9 cellular contexts compared by ENCODE assay signal in genomic region chr3:48708481-48708889, GRCh38. TPM values are rescaled to one million over a fixed set of nuclear protein-coding genes. Genes with fewer than 3 reads are reported as not detected.
A peak's percentile ranks its signal among the peaks of the same experiment; 100 is the strongest.
DNase-seq lines count a peak whose midpoint lies in the region; ATAC-seq, FAIRE-seq and TF ChIP-seq lines count a peak whose summit lies in the region.
"Had no signal": no experiment of that assay in that cellular context is flagged by ENCODE, and none has a peak within 500 bp of the region (broad histone marks: within the 10 kb centered on the region; RNA-seq: fewer than 3 reads in every experiment).

No MANE protein-coding gene starts in this region.

- WGBS in mesodermal cell (ENCODE audit: insufficient coverage in 2 of 2), 2 experiments, result 69 to 75% methylated on average over 2 of the region's 2 CpGs

- FAIRE-seq in bronchial epithelial cell (lab: Jason Lieb, UNC) (no peak), GM12891 (lab: Jason Lieb, UNC) (no peak)

- no peak for TF ChIP-seq CTCF in HEK293 (tag by site-specific recombination; IDR thresholded peaks at IDR 0.05)
- TF ChIP-seq CTCF in bronchial epithelial cell (IDR thresholded peaks at IDR 0.05; ENCODE audit: insufficient read depth, low read length, severe bottlenecking), result no peak

- DNase-seq in AG08395 (ENCODE audit: low spot score), result peak; percentile 37
- DNase-seq in bronchial epithelial cell (ENCODE audit: low read depth), result peak; percentile 86
- no peak for DNase-seq in GM12891 (ENCODE audit: insufficient read length, low spot score)
- DNase-seq in mesenteric fat pad (ENCODE audit: low spot score), result no peak
- no peak for DNase-seq in HAP-1 (ENCODE audit: low spot score in 2 of 2)

- H3K27me3 ChIP-seq in bronchial epithelial cell (ENCODE audit: control insufficient read depth, insufficient read depth, low read length) (no peaks in the 10 kb centered on the region), HAP-1 (ENCODE audit: low read depth) (no peaks in the 10 kb centered on the region)

- in situ Hi-C loops in HAP-1 (cut with MboI; ENCODE audit: low sequenced_read_pairs), result no loop called here

- H3K36me3 ChIP-seq in HEK293 (ENCODE audit: control insufficient read depth in 2 of 2, insufficient read depth in 1 of 2, low read length in 2 of 2) (peaks cover 16 to 71% of the 10 kb centered on the region in 2 experiments; a peak in 2 of 3 replicates), bronchial epithelial cell (ENCODE audit: control insufficient read depth, insufficient read depth, low read length) (peaks cover 22% of the 10 kb centered on the region), mesodermal cell (ENCODE audit: control insufficient read depth, insufficient read depth, low read length) (peaks cover 94% of the 10 kb centered on the region), HAP-1 (replicated peaks) (peaks cover 62% of the 10 kb centered on the region)

- no peak for ATAC-seq in GM21825 (IDR thresholded peaks at IDR 0.05; ENCODE audit: unreplicated experiment)

- no peak for TF ChIP-seq POLR2A in GM12891 (IDR thresholded peaks at IDR 0.05; ENCODE audit: low read depth, low read length)

- no peaks in the 10 kb centered on the region for H3K4me1 ChIP-seq in HEK293 (ENCODE audit: control insufficient read depth, insufficient read depth, low read length)
- peaks cover 13% of the 10 kb centered on the region for H3K4me1 ChIP-seq in mesodermal cell (ENCODE audit: control insufficient read depth, insufficient read depth, low read length, poor library complexity, severe bottlenecking)
- no peaks in the 10 kb centered on the region for H3K4me1 ChIP-seq in HAP-1

- no peaks in the 10 kb centered on the region for H3K9me3 ChIP-seq in HEK293 (ENCODE audit: control insufficient read depth, insufficient read depth, low read depth, low read length)
- no peaks in the 10 kb centered on the region for H3K9me3 ChIP-seq in mesodermal cell (ENCODE audit: control insufficient read depth, low read length)
- no peaks in the 10 kb centered on the region for H3K9me3 ChIP-seq in HAP-1
- H3K9me3 ChIP-seq: thoracic aorta had no signal

- H3K27ac ChIP-seq in HEK293 (ENCODE audit: extremely low read depth, low read depth, low read length), result 0 out of 2 replicates have a peak overlapping the region, but pooled peaks have one; percentile 45
- peak overlapping the region; percentile 45 for H3K27ac ChIP-seq in mesodermal cell (ENCODE audit: low read depth, low read length, severe bottlenecking)

- CTCF ChIA-PET in HEK293 (lab: Yijun Ruan, JAX), result no interaction called here

- H3K4me3 ChIP-seq in HEK293 (ENCODE audit: low read depth, low read length) (no peak overlapping the region), bronchial epithelial cell (ENCODE audit: low read depth, low read length) (no peak overlapping the region), mesodermal cell (ENCODE audit: extremely low read depth, insufficient read depth, low read length, poor library complexity, severe bottlenecking) (no peak overlapping the region), HAP-1 (no peak overlapping the region)
- H3K4me3 ChIP-seq: thoracic aorta had no signal

- POLR2A ChIA-PET in HEK293 (lab: Yijun Ruan, JAX), result interaction anchor here (0.6 kb wide), 1 partner anchor 9 kb away, joined by 3 read pairs; no protein-coding TSS in a partner anchor

TF ChIP-seq in HEK293, 187 proteins besides CTCF, POLR2A, EP300 and RAD21 (continues in another document):
- TF ChIP-seq ZNF639 (tag by site-specific recombination; IDR thresholded peaks at IDR 0.05) (no peak), ZNF214 (tag by site-specific recombination; IDR thresholded peaks at IDR 0.05; ENCODE audit: borderline replicate concordance) (no peak), ZNF26 (tag by site-specific recombination; IDR thresholded peaks at IDR 0.05) (no peak), ZNF133 (tag by site-specific recombination; IDR thresholded peaks at IDR 0.05) (no peak), ZNF449 (tag by site-specific recombination; IDR thresholded peaks at IDR 0.05) (no peak)

TF ChIP-seq in GM12891, 5 proteins besides CTCF, POLR2A, EP300 and RAD21:
- TF ChIP-seq PAX5 (IDR thresholded peaks at IDR 0.05; ENCODE audit: insufficient read depth, low read length, severe bottlenecking), result no peak
- TF ChIP-seq POLR2AphosphoS5 (IDR thresholded peaks at IDR 0.05; ENCODE audit: low read depth, low read length), result no peak
- no peak for TF ChIP-seq POU2F2 (IDR thresholded peaks at IDR 0.05; ENCODE audit: low read depth, low read length)
- no peak for TF ChIP-seq SPI1 (IDR thresholded peaks at IDR 0.05; ENCODE audit: low read depth, low read length)
- no peak for TF ChIP-seq TAF1 (IDR thresholded peaks at IDR 0.05; ENCODE audit: low read depth, low read length)

RNA-seq across cellular contexts. Expression of gene IP6K2, which starts 8.5 kb away (rescaled TPM):
- total RNA-seq in bronchial epithelial cell, result 37.4 and 53.8 TPM in 2 replicates
- polyA plus RNA-seq in mesodermal cell (2013, experiment 1 of 2), result 155 TPM
- polyA plus RNA-seq in mesodermal cell (2013, experiment 2 of 2), result 132 TPM
- polyA plus RNA-seq in GM12891 (2012; ENCODE audit: low read depth, missing spikeins), result 59.7 TPM
- total RNA-seq in mesenteric fat pad, result 40.4 TPM

RNA-seq across cellular contexts. Expression of gene NCKIPSD, which starts 22.8 kb away (rescaled TPM):
- 10.5 and 14.3 TPM in 2 replicates for total RNA-seq in bronchial epithelial cell
- 23.4 TPM for polyA plus RNA-seq in mesodermal cell (2013, experiment 1 of 2)
- polyA plus RNA-seq in mesodermal cell (2013, experiment 2 of 2), result 20.1 TPM
- polyA plus RNA-seq in GM12891 (2012; ENCODE audit: low read depth, missing spikeins), result 22.4 TPM
- total RNA-seq in mesenteric fat pad, result 19.9 TPM

RNA-seq across cellular contexts. Expression of gene CELSR3, which starts 45.8 kb away (rescaled TPM):
- total RNA-seq in bronchial epithelial cell, result 1.0 and 1.1 TPM in 2 replicates
- polyA plus RNA-seq in mesodermal cell (2013, experiment 1 of 2), result 21.2 TPM
- polyA plus RNA-seq in mesodermal cell (2013, experiment 2 of 2), result 14.6 TPM
- polyA plus RNA-seq in GM12891 (2012; ENCODE audit: low read depth, missing spikeins), result 0.35 TPM
- 0.64 TPM for total RNA-seq in mesenteric fat pad

Comparison
In these comparisons a context has a peak if more than half of its experiments do, and no peak if none do; other contexts are left out.
1. DNase-seq: peak in AG08395 (single experiment) and bronchial epithelial cell (single experiment); none in GM12891 (single experiment), mesenteric fat pad (single experiment) and HAP-1 (0 of 2).